In genomic region chr11:35029979-35030378, GRCh38 we compare ENCODE assay signal across 9 cellular contexts.
DNase-seq lines count a peak whose midpoint lies in the region; ATAC-seq and TF ChIP-seq lines count a peak whose summit lies in the region.
"Had no signal": no experiment of that assay in that cellular context is flagged by ENCODE, and none has a peak within 500 bp of the region (broad histone marks: within the 10 kb centered on the region; RNA-seq: fewer than 3 reads in every experiment).

No MANE protein-coding gene starts in this region.

- DNase-seq in NB4 (ENCODE audit: low read depth): peak; percentile 75
- DNase-seq in central memory CD8-positive, alpha-beta T cell (ENCODE audit: low spot score in 2 of 2): no peak
- peak; percentile 80 for DNase-seq in stromal cell of bone marrow (ENCODE audit: low read depth)
- no peak for DNase-seq in immature natural killer cell
- DNase-seq in NCI-H345 (lab: John Stamatoyannopoulos, UW): no peak
- no peak for DNase-seq in NCI-H524 treated with DMSO at 0.1 percent for 48 hours (lab: John Stamatoyannopoulos, UW)
- DNase-seq: natural killer cell had no signal

- H3K9me3 Mint-ChIP-seq in central memory CD8-positive, alpha-beta T cell: peaks cover 2% of the 10 kb centered on the region
- peaks cover 0 to 2% (median under 1%) of the 10 kb centered on the region in 6 donors for H3K9me3 Mint-ChIP-seq in immature natural killer cell

- peaks cover 29% of the 10 kb centered on the region for H3K4me1 Mint-ChIP-seq in central memory CD8-positive, alpha-beta T cell
- H3K4me1 Mint-ChIP-seq in immature natural killer cell: peaks cover 12 to 15% of the 10 kb centered on the region in 2 donors

- TF ChIP-seq POLR2A in NB4 (IDR thresholded peaks at IDR 0.05; ENCODE audit: extremely low read depth, insufficient read length): no peak

- H3K36me3 Mint-ChIP-seq in central memory CD8-positive, alpha-beta T cell (ENCODE audit: insufficient read depth): peaks cover 4% of the 10 kb centered on the region
- peaks cover 0 to 10% (median 9%) of the 10 kb centered on the region in 3 donors for H3K36me3 Mint-ChIP-seq in immature natural killer cell

- TF ChIP-seq CTCF in NB4 (IDR thresholded peaks at IDR 0.05; ENCODE audit: low read depth, low read length): no peak

- H3K27me3 Mint-ChIP-seq in central memory CD8-positive, alpha-beta T cell: no peaks in the 10 kb centered on the region
- peaks cover 2 to 8% (median 3%) of the 10 kb centered on the region in 3 donors for H3K27me3 Mint-ChIP-seq in immature natural killer cell (ENCODE audit: low read depth in 3 of 3)

- ATAC-seq in GM18499 (IDR thresholded peaks at IDR 0.05; ENCODE audit: insufficient read depth, unreplicated experiment) (peak; percentile 80), GM21825 (IDR thresholded peaks at IDR 0.05; ENCODE audit: unreplicated experiment) (peak; percentile 77)
- no peak for ATAC-seq in central memory CD8-positive, alpha-beta T cell (replicated peaks; ENCODE audit: extremely low read depth, poor library complexity, severe bottlenecking)

- peak overlapping the region; percentile 85 for H3K27ac Mint-ChIP-seq in central memory CD8-positive, alpha-beta T cell (ENCODE audit: low read depth)
- peak overlapping the region in 2 of 6 donors; percentile 23 to 69 for H3K27ac Mint-ChIP-seq in immature natural killer cell

- H3K4me3 ChIP-seq in NB4 (ENCODE audit: low read depth, low read length): peak overlapping the region; percentile 25

- peak overlapping the region; percentile 55 for H3K4me3 Mint-ChIP-seq in central memory CD8-positive, alpha-beta T cell
- peak overlapping the region in 1 of 5 donors; percentile 76 for H3K4me3 Mint-ChIP-seq in immature natural killer cell
- H3K4me3 Mint-ChIP-seq: natural killer cell had no signal

Comparison
In these comparisons a context has a peak if more than half of its experiments do, and no peak if none do; other contexts are left out.
1. DNase-seq: peak in NB4 (single experiment) and stromal cell of bone marrow (single experiment); none in central memory CD8-positive, alpha-beta T cell (0 of 2), immature natural killer cell (0 of 3), NCI-H345 (single experiment) and NCI-H524 treated with DMSO at 0.1 percent for 48 hours (single experiment).